ENCODE assay signal across 8 cellular contexts in genomic region chr4:109433281-109434006, GRCh38. TPM values are rescaled to one million over a fixed set of nuclear protein-coding genes. Genes with fewer than 3 reads are reported as not detected.
DNase-seq lines count a peak whose midpoint lies in the region; ATAC-seq and TF ChIP-seq lines count a peak whose summit lies in the region.

TSS of gene SEC24B (plus strand) at chr4:109433815. CDS start at chr4:109433870, 55 bp downstream.

- peak within 1 kb of the TSS; percentile 67 for H3K9ac ChIP-seq in DND-41 (ENCODE audit: low read depth, low read length)
- H3K9ac ChIP-seq in neural cell (ENCODE audit: low read length): peak within 1 kb of the TSS; percentile 85
- peak within 1 kb of the TSS; percentile 87 to 92 for H3K9ac ChIP-seq in stomach smooth muscle (ENCODE audit: low read length in 2 of 2)

- H3K4me3 Mint-ChIP-seq in activated T-helper 2 cell treated with anti-CD3 and anti-CD28 coated beads, Interferon-gamma antibody, Interleukin-2, Interleukin-4, amounts not matched to agents 10 μg/mL and 5 μg/mL and 100 μg/mL, durations not matched to agents 14 hours and 24 hours and 36 hours (ENCODE audit: low read depth): peak within 1 kb of the TSS; percentile 84

- intact Hi-C loops in activated T-helper 2 cell treated with anti-CD3 and anti-CD28 coated beads, Interferon-gamma antibody, Interleukin-2, Interleukin-4, amounts not matched to agents 10 μg/mL and 5 μg/mL and 100 μg/mL, durations not matched to agents 14 hours and 24 hours and 36 hours (cut with micrococcal nuclease): loop anchor here (1.0 to 5.0 kb wide), 4 partner anchors 39 to 382 kb away; partner anchors contain the start of genes GAR1 and MCUB

- H3K4me2 ChIP-seq in DND-41 (ENCODE audit: insufficient read depth, low read length): peak within 1 kb of the TSS; percentile 81
- peak within 1 kb of the TSS; percentile 65 for H3K4me2 ChIP-seq in neural cell (ENCODE audit: low read length)

- in situ Hi-C loops in KBM-7 (cut with MboI; ENCODE audit: low pct_unique_long_range_greater_than_20kb, low sequenced_read_pairs): loop anchor here (10.0 to 25.0 kb wide), 2 partner anchors 254 to 541 kb away; no protein-coding TSS in a partner anchor

- H3K27me3 Mint-ChIP-seq in activated T-helper 2 cell treated with anti-CD3 and anti-CD28 coated beads, Interferon-gamma antibody, Interleukin-2, Interleukin-4, amounts not matched to agents 10 μg/mL and 5 μg/mL and 100 μg/mL, durations not matched to agents 14 hours and 24 hours and 36 hours (ENCODE audit: low read depth): no peaks in the 10 kb centered on the region

- peaks cover 35% of the 10 kb centered on the region for H4K20me1 ChIP-seq in DND-41 (ENCODE audit: insufficient read depth, low read length)
- no peaks in the 10 kb centered on the region for H4K20me1 ChIP-seq in neural cell (ENCODE audit: insufficient read depth)

- no peaks in the 10 kb centered on the region for H3K9me2 ChIP-seq in neural cell (ENCODE audit: insufficient read depth, low read length)

- H3K27ac ChIP-seq in DND-41 (ENCODE audit: low read length) (peak within 1 kb of the TSS; percentile 84), RWPE2 (ENCODE audit: poor library complexity, severe bottlenecking) (peak within 1 kb of the TSS; percentile 77), neural cell (ENCODE audit: low read length) (peak within 1 kb of the TSS; percentile 75), stomach smooth muscle (ENCODE audit: low read length) (peak within 1 kb of the TSS; percentile 86)

- H3K27me3 ChIP-seq in DND-41 (ENCODE audit: insufficient read depth, low read length, poor library complexity): no peaks in the 10 kb centered on the region
- no peaks in the 10 kb centered on the region for H3K27me3 ChIP-seq in RWPE2 (ENCODE audit: insufficient read depth, poor library complexity, severe bottlenecking)
- H3K27me3 ChIP-seq in neural cell (ENCODE audit: insufficient read depth, low read depth, low read length): no peaks in the 10 kb centered on the region
- H3K27me3 ChIP-seq in stomach smooth muscle (ENCODE audit: control insufficient read depth in 1 of 2, insufficient read depth in 2 of 2, low read length in 2 of 2): no peaks in the 10 kb centered on the region

- H3K4me1 ChIP-seq in DND-41 (ENCODE audit: insufficient read depth, low read length) (peaks cover 40% of the 10 kb centered on the region), RWPE2 (ENCODE audit: insufficient read depth, poor library complexity, severe bottlenecking) (peaks cover 20% of the 10 kb centered on the region), stomach smooth muscle (ENCODE audit: control insufficient read depth, insufficient read depth, low read length) (peaks cover 19% of the 10 kb centered on the region)

- peak within 1 kb of the TSS; percentile 71 for H3K27ac Mint-ChIP-seq in activated T-helper 2 cell treated with anti-CD3 and anti-CD28 coated beads, Interferon-gamma antibody, Interleukin-2, Interleukin-4, amounts not matched to agents 10 μg/mL and 5 μg/mL and 100 μg/mL, durations not matched to agents 14 hours and 24 hours and 36 hours

- H2AFZ ChIP-seq in DND-41 (ENCODE audit: low read depth, low read length): peak within 1 kb of the TSS; percentile 80
- H2AFZ ChIP-seq in neural cell (ENCODE audit: low read depth, low read length): peak within 1 kb of the TSS; percentile 83

- peak; percentile 65 for TF ChIP-seq EP300 in neural cell (conservative IDR thresholded peaks at IDR 0.05; ENCODE audit: poor library complexity, severe bottlenecking)

- no peaks in the 10 kb centered on the region for H3F3A ChIP-seq in neural cell (ENCODE audit: insufficient read depth, low read length, poor library complexity, severe bottlenecking)

- H3K4me1 Mint-ChIP-seq in activated T-helper 2 cell treated with anti-CD3 and anti-CD28 coated beads, Interferon-gamma antibody, Interleukin-2, Interleukin-4, amounts not matched to agents 10 μg/mL and 5 μg/mL and 100 μg/mL, durations not matched to agents 14 hours and 24 hours and 36 hours (ENCODE audit: low read depth): peaks cover 51% of the 10 kb centered on the region

- peak; percentile 66 for TF ChIP-seq RAD21 in neural cell (conservative IDR thresholded peaks at IDR 0.05)

- peaks cover 4% of the 10 kb centered on the region; the same call in 1 of the 2 replicates for H3K36me3 ChIP-seq in DND-41 (ENCODE audit: insufficient read depth, low read length)
- H3K36me3 ChIP-seq in RWPE2 (ENCODE audit: low read depth): no peaks in the 10 kb centered on the region
- H3K36me3 ChIP-seq in neural cell (ENCODE audit: insufficient read depth, low read length): no peaks in the 10 kb centered on the region
- no peaks in the 10 kb centered on the region for H3K36me3 ChIP-seq in stomach smooth muscle (ENCODE audit: control insufficient read depth in 2 of 2, insufficient read depth in 2 of 2, low read length in 2 of 2)

- H3K9me3 Mint-ChIP-seq in activated T-helper 2 cell treated with anti-CD3 and anti-CD28 coated beads, Interferon-gamma antibody, Interleukin-2, Interleukin-4, amounts not matched to agents 10 μg/mL and 5 μg/mL and 100 μg/mL, durations not matched to agents 14 hours and 24 hours and 36 hours: no peaks in the 10 kb centered on the region

- H3K79me2 ChIP-seq in DND-41 (ENCODE audit: insufficient read depth, low read length): peaks cover 59% of the 10 kb centered on the region
- H3K79me2 ChIP-seq in neural cell (replicated peaks; ENCODE audit: insufficient read depth, low read length): peaks cover 54% of the 10 kb centered on the region

- H3K36me3 Mint-ChIP-seq in activated T-helper 2 cell treated with anti-CD3 and anti-CD28 coated beads, Interferon-gamma antibody, Interleukin-2, Interleukin-4, amounts not matched to agents 10 μg/mL and 5 μg/mL and 100 μg/mL, durations not matched to agents 14 hours and 24 hours and 36 hours (ENCODE audit: low read depth): peaks cover 19% of the 10 kb centered on the region

- H3K4me3 ChIP-seq in DND-41 (ENCODE audit: low read depth in 1 of 2, low read length in 2 of 2) (peak within 1 kb of the TSS; percentile 87 to 94; a peak in 3 of 4 replicates), RWPE2 (ENCODE audit: severe bottlenecking) (peak within 1 kb of the TSS; percentile 96), fibroblast of the aortic adventitia (ENCODE audit: low read depth, low read length) (peak within 1 kb of the TSS; percentile 83), neural cell (ENCODE audit: low read length) (peak within 1 kb of the TSS; percentile 89), stomach smooth muscle (ENCODE audit: low read length in 2 of 2) (peak within 1 kb of the TSS; percentile 75 to 87)

- peak; percentile 89 for ATAC-seq in DND-41 (ENCODE audit: insufficient read depth, low read depth)
- ATAC-seq in GM21717 (IDR thresholded peaks at IDR 0.05; ENCODE audit: unreplicated experiment): peak; percentile 95
- ATAC-seq in RWPE2 (ENCODE audit: low read depth): peak; percentile 77

- H3K9me3 ChIP-seq in DND-41 (ENCODE audit: insufficient read depth, low read length, severe bottlenecking) (no peaks in the 10 kb centered on the region), RWPE2 (ENCODE audit: severe bottlenecking) (no peaks in the 10 kb centered on the region), neural cell (ENCODE audit: low read length) (no peaks in the 10 kb centered on the region), stomach smooth muscle (ENCODE audit: control insufficient read depth in 2 of 2, low read length in 2 of 2) (no peaks in the 10 kb centered on the region)

- DNase-seq in DND-41 (peak; percentile 89), KBM-7 (peak; percentile 88), RWPE2 (ENCODE audit: low spot score) (peak; percentile 89), fibroblast of the aortic adventitia (ENCODE audit: low read depth) (peak; percentile 71)
- DNase-seq in activated T-helper 2 cell treated with anti-CD3 and anti-CD28 coated beads, Interferon-gamma antibody, Interleukin-2, Interleukin-4, amounts not matched to agents 10 μg/mL and 5 μg/mL and 100 μg/mL, durations not matched to agents 14 hours and 24 hours and 36 hours (ENCODE audit: low spot score): peak; percentile 86

- TF ChIP-seq CTCF in DND-41 (IDR thresholded peaks at IDR 0.05; ENCODE audit: borderline replicate concordance, extremely low read depth, low read length, poor library complexity, severe bottlenecking): peak; percentile 92
- TF ChIP-seq CTCF in RWPE2 (IDR thresholded peaks at IDR 0.05; ENCODE audit: poor library complexity, severe bottlenecking): peak; percentile 96
- peak; percentile 46 for TF ChIP-seq CTCF in fibroblast of the aortic adventitia (IDR thresholded peaks at IDR 0.05; ENCODE audit: insufficient read depth, low read length)
- peak; percentile 99 for TF ChIP-seq CTCF in neural cell (IDR thresholded peaks at IDR 0.05; ENCODE audit: poor library complexity, severe bottlenecking)

TF ChIP-seq in neural cell, 6 proteins besides CTCF, POLR2A, EP300 and RAD21 (continues in another document):
- TF ChIP-seq SMC3 (conservative IDR thresholded peaks at IDR 0.05; ENCODE audit: poor library complexity): peak; percentile 78
- peak; percentile 51 for TF ChIP-seq TAF1 (IDR thresholded peaks at IDR 0.05; ENCODE audit: low read depth)
- TF ChIP-seq POLR2AphosphoS5 (IDR thresholded peaks at IDR 0.05): peak; percentile 64
- TF ChIP-seq EZH2 (IDR thresholded peaks at IDR 0.05; ENCODE audit: borderline replicate concordance, insufficient read depth, low read length, poor library complexity, severe bottlenecking): no peak

RNA-seq across cellular contexts. Expression of gene SEC24B, which starts in this region (rescaled TPM):
- total RNA-seq in activated T-helper 2 cell treated with anti-CD3 and anti-CD28 coated beads, Interferon-gamma antibody, Interleukin-2, Interleukin-4, amounts not matched to agents 10 μg/mL and 5 μg/mL and 100 μg/mL, durations not matched to agents 14 hours and 24 hours and 36 hours: 32.0 and 32.3 TPM in 2 replicates
- total RNA-seq in fibroblast of the aortic adventitia (ENCODE audit: low replicate concordance): 13.5 and 29.6 TPM in 2 replicates
- 16.8 and 20.4 TPM in 2 replicates for polyA plus RNA-seq in neural cell
- 40.9 and 48.5 TPM in 2 replicates for polyA minus RNA-seq in neural cell

Comparison
In these comparisons a context has a peak if more than half of its experiments do, and no peak if none do; other contexts are left out.
1. Peak in every context shown above with its lines: DNase-seq, ATAC-seq, H3K4me3 ChIP-seq and H3K27ac ChIP-seq.
2. CTCF ChIP-seq: peak in every context shown above with its lines; median percentile 99 in neural cell; 96 in RWPE2; 92 in DND-41; 46 in fibroblast of the aortic adventitia.